Comparison of ENCODE assay signal across 1 cellular context in the genomic region with DNA sequence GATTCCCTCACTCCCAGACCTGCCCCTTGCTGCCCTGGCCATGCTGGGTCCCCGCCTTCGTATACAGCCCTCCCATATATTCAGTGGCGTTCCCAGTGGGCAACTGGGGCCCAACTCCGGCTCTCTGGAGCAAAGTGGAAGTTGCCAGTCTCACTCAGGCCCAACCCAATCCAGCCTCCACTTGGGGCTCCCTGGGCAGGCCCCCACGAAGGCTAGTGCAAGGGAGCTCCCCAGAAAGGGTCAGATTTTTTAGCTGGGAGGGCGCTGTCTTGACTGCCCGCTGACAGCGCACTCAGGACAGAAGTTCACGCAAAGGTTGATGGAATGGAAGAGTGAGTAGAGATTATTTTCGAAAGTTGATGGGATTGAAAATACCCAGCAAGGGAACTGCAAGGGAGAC.
TF ChIP-seq lines count a peak whose summit lies in the region.

No MANE protein-coding gene starts in this region.

TF ChIP-seq in IMR-90, 13 proteins besides CTCF, POLR2A, EP300 and RAD21:
- TF ChIP-seq FOS (IDR thresholded peaks at IDR 0.05; ENCODE audit: low read depth, low read length) = no peak
- no peak for TF ChIP-seq BHLHE40 (IDR thresholded peaks at IDR 0.05; ENCODE audit: low read depth, low read length)
- TF ChIP-seq MAZ (IDR thresholded peaks at IDR 0.05; ENCODE audit: borderline replicate concordance, low read depth, low read length) = no peak
- TF ChIP-seq SMC3 (IDR thresholded peaks at IDR 0.05; ENCODE audit: low read depth, low read length) = no peak
